1 cellular context compared by ENCODE assay signal in the genomic region with DNA sequence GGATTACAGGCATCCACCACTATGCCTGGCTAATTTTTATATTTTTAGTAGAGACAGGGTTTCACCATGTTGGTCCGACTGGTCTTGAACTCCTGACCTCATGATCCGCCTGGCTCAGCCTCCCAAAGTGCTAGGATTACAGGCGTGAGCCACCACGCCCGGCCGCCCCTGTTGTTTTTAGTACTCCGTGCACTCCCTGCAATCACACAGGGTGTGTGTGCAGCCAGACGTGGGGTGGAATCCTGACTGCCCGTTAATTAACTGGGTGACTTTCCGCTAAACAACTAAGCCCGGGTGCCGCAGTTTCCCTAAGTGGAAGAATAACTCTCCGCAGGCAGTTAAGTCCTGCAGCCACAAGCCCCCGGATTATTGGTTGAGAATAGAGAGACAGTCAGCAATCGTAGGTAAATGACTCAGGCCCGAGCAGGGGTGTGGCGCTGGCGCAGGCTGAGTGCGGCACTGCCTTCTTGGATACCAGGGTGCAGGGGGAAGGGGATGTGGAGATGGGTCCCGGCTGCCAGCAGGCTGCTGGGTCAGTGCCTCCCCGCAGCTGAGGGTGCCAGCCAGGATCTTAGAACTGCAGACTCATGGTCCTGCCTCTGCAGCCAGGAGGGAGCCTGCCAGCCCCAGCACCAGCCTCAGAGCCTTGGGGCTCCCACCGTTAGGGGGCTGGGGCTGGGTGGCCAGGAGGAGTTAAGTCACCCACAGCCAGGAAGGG.
TF ChIP-seq lines count a peak whose summit lies in the region.

No MANE protein-coding gene starts in this region.

TF ChIP-seq in H1, 55 proteins besides CTCF, POLR2A, EP300 and RAD21:
- TF ChIP-seq CBX8 (IDR thresholded peaks at IDR 0.05; ENCODE audit: borderline replicate concordance, low read depth, low read length) (no peak), NANOG (IDR thresholded peaks at IDR 0.05; ENCODE audit: insufficient read depth, low read depth, low read length, poor library complexity, severe bottlenecking) (no peak), CEBPB (IDR thresholded peaks at IDR 0.05; ENCODE audit: low read depth, low read length) (no peak), CTBP2 (IDR thresholded peaks at IDR 0.05; ENCODE audit: borderline replicate concordance, insufficient read depth, insufficient read length, low read length) (no peak), TAF7 (optimal IDR thresholded peaks at IDR 0.05; ENCODE audit: borderline replicate concordance, low read depth, low read length) (no peak), SUZ12 (IDR thresholded peaks at IDR 0.05; ENCODE audit: low read length) (no peak), KDM5A (IDR thresholded peaks at IDR 0.05; ENCODE audit: low read length) (no peak), SIN3A (conservative IDR thresholded peaks at IDR 0.05 in 1 of 2, IDR thresholded peaks at IDR 0.05 in 1 of 2; ENCODE audit: low read depth in 1 of 2, low read length in 2 of 2) (no peak), ZNF274 (IDR thresholded peaks at IDR 0.05; ENCODE audit: borderline replicate concordance, extremely low read depth, low read length) (no peak), MAFK (IDR thresholded peaks at IDR 0.05; ENCODE audit: low read depth, low read length) (no peak)
TF ChIP-seq in H1: peak in this region for 0.
